ENCODE assay signal across 22 cellular contexts in genomic region chr7:54907981-54908380, GRCh38.
DNase-seq lines count a peak whose midpoint lies in the region; ATAC-seq, FAIRE-seq and TF ChIP-seq lines count a peak whose summit lies in the region.
"Had no signal": no experiment of that assay in that cellular context is flagged by ENCODE, and none has a peak within 500 bp of the region (broad histone marks: within the 10 kb centered on the region; RNA-seq: fewer than 3 reads in every experiment).

No MANE protein-coding gene starts in this region.

- no peak for ATAC-seq in A549
- ATAC-seq in RWPE2 (ENCODE audit: low read depth), result peak; percentile 78
- no peak for ATAC-seq in upper lobe of right lung
- ATAC-seq: GM23338 had no signal

- no peak for TF ChIP-seq RAD21 in A549 (conservative IDR thresholded peaks at IDR 0.05 in 1 of 2, IDR thresholded peaks at IDR 0.05 in 1 of 2)

- H3K4me2 ChIP-seq in A549 (no peak overlapping the region), GM23248 (ENCODE audit: unreplicated experiment) (no peak overlapping the region)
- H3K4me2 ChIP-seq: BLaER1, GM23338 had no signal

- H3K27ac ChIP-seq in A549 (no peak overlapping the region), GM23248 (no peak overlapping the region), RWPE2 (ENCODE audit: poor library complexity, severe bottlenecking) (peak overlapping the region; percentile 41), upper lobe of right lung (no peak overlapping the region)
- H3K27ac ChIP-seq: BLaER1, SK-N-MC had no signal

- TF ChIP-seq CTCF in A549 (IDR thresholded peaks at IDR 0.05), result no peak
- TF ChIP-seq CTCF in RWPE2 (IDR thresholded peaks at IDR 0.05; ENCODE audit: poor library complexity, severe bottlenecking), result no peak
- no peak for TF ChIP-seq CTCF in upper lobe of right lung (IDR thresholded peaks at IDR 0.05)

- H3K79me2 ChIP-seq in GM23248 (ENCODE audit: insufficient read depth), result no peaks in the 10 kb centered on the region

- peaks cover 5% of the 10 kb centered on the region; the same call in 1 of the 3 replicates for H3K9me3 ChIP-seq in A549
- H3K9me3 ChIP-seq in GM23248 (ENCODE audit: low read depth), result no peaks in the 10 kb centered on the region
- no peaks in the 10 kb centered on the region for H3K9me3 ChIP-seq in RWPE2 (ENCODE audit: severe bottlenecking)
- no peaks in the 10 kb centered on the region for H3K9me3 ChIP-seq in upper lobe of right lung
- H3K9me3 ChIP-seq: BLaER1, Caco-2, HAP-1 had no signal

- in situ Hi-C loops in GM23248 (cut with MboI), result no loop called here

- no peak for TF ChIP-seq POLR2A in A549 (IDR thresholded peaks at IDR 0.05; ENCODE audit: low read length)

- H3K9ac ChIP-seq in GM23248, result no peak overlapping the region
- H3K9ac ChIP-seq: BLaER1 had no signal

- no peak for TF ChIP-seq EP300 in A549 (IDR thresholded peaks at IDR 0.05)

- H3K27me3 ChIP-seq in GM23248 (replicated peaks; ENCODE audit: insufficient read depth) (no peaks in the 10 kb centered on the region), RWPE2 (ENCODE audit: insufficient read depth, poor library complexity, severe bottlenecking) (no peaks in the 10 kb centered on the region), upper lobe of right lung (no peaks in the 10 kb centered on the region)
- H3K27me3 ChIP-seq: BLaER1 had no signal

- DNase-seq in A549 (ENCODE audit: low read depth in 1 of 2, low spot score in 1 of 2) (no peak), GM23248 (peak; percentile 31), RWPE2 (ENCODE audit: low spot score) (no peak), iris pigment epithelial cell (ENCODE audit: low read depth) (peak; percentile 5), upper lobe of right lung (no peak), anterior cingulate cortex (lab: John Stamatoyannopoulos, UW) (no peak), NCI-H2081 treated with DMSO at 0.1 percent for 48 hours (lab: John Stamatoyannopoulos, UW) (no peak)
- DNase-seq: Caco-2; CD4-positive, alpha-beta T cell; Karpas-422; NCI-H1694; NCI-H2081; NCI-H2171 treated with DMSO at 0.1 percent for 48 hours; NCI-H446 treated with DMSO at 0.1 percent for 48 hours; NCI-H526 treated with DMSO at 0.1 percent for 48 hours; SHP77 treated with DMSO at 0.1 percent for 48 hours had no signal

- H4K20me1 ChIP-seq in GM23248 (ENCODE audit: insufficient read depth), result no peaks in the 10 kb centered on the region
- H4K20me1 ChIP-seq: BLaER1 had no signal

- H3F3A ChIP-seq in GM23248 (ENCODE audit: insufficient read depth), result peaks cover 23% of the 10 kb centered on the region

- no peak overlapping the region for H3K4me3 ChIP-seq in A549
- no peak overlapping the region for H3K4me3 ChIP-seq in GM23248
- no peak overlapping the region for H3K4me3 ChIP-seq in RWPE2 (ENCODE audit: severe bottlenecking)
- H3K4me3 ChIP-seq in upper lobe of right lung, result no peak overlapping the region
- H3K4me3 ChIP-seq: BLaER1, GM23338, HAP-1, SK-N-MC had no signal

- POLR2A ChIA-PET in A549 (lab: Yijun Ruan, JAX), result no interaction called here

- H3K9me2 ChIP-seq in GM23248 (ENCODE audit: insufficient read depth), result no peaks in the 10 kb centered on the region

- FAIRE-seq in A549 (lab: Jason Lieb, UNC), result peak; percentile 7
- FAIRE-seq: G401.6, GM12892 had no signal

- no peaks in the 10 kb centered on the region for H3K36me3 ChIP-seq in GM23248 (ENCODE audit: low read depth)
- no peaks in the 10 kb centered on the region; the same call in 1 of the 2 replicates for H3K36me3 ChIP-seq in RWPE2 (ENCODE audit: low read depth)
- H3K36me3 ChIP-seq in upper lobe of right lung, result no peaks in the 10 kb centered on the region
- H3K36me3 ChIP-seq: BLaER1, HAP-1 had no signal

- CTCF ChIA-PET in A549 (lab: Yijun Ruan, JAX), result no interaction called here

- intact Hi-C loops in upper lobe of right lung (cut with DNase I), result no loop called here

- no peak overlapping the region for H2AFZ ChIP-seq in GM23248
- H2AFZ ChIP-seq: GM23338 had no signal

- peaks cover 16% of the 10 kb centered on the region; the same call in 2 of the 3 replicates for H3K4me1 ChIP-seq in A549
- peaks cover 27% of the 10 kb centered on the region for H3K4me1 ChIP-seq in GM23248 (ENCODE audit: insufficient read depth)
- peaks cover 18% of the 10 kb centered on the region for H3K4me1 ChIP-seq in RWPE2 (ENCODE audit: insufficient read depth, poor library complexity, severe bottlenecking)
- no peaks in the 10 kb centered on the region for H3K4me1 ChIP-seq in upper lobe of right lung
- H3K4me1 ChIP-seq: BLaER1, Caco-2, HAP-1 had no signal

TF ChIP-seq in A549, 52 proteins besides CTCF, POLR2A, EP300 and RAD21:
- no peak for TF ChIP-seq CBX2 (IDR thresholded peaks at IDR 0.05; ENCODE audit: borderline replicate concordance, low read depth)
- no peak for TF ChIP-seq RCOR1 (IDR thresholded peaks at IDR 0.05; ENCODE audit: low read depth, low read length)
- TF ChIP-seq CHD2 (IDR thresholded peaks at IDR 0.05; ENCODE audit: low read length, partially characterized antibody), result no peak
- TF ChIP-seq USF2 (IDR thresholded peaks at IDR 0.05), result no peak
- TF ChIP-seq TFCP2L1 (CRISPR knock-in tag; IDR thresholded peaks at IDR 0.05), result no peak
- no peak for TF ChIP-seq ZFP36 (IDR thresholded peaks at IDR 0.05; ENCODE audit: borderline replicate concordance, partially characterized antibody)
- TF ChIP-seq MYC (IDR thresholded peaks at IDR 0.05; ENCODE audit: borderline replicate concordance, low read length), result no peak
- no peak for TF ChIP-seq JUN (IDR thresholded peaks at IDR 0.05)
- no peak for TF ChIP-seq HMGXB4 (CRISPR knock-in tag; IDR thresholded peaks at IDR 0.05; ENCODE audit: borderline replicate concordance)
- no peak for TF ChIP-seq SMC3 (IDR thresholded peaks at IDR 0.05)
- TF ChIP-seq JUNB (IDR thresholded peaks at IDR 0.05), result no peak
- no peak for TF ChIP-seq ESRRA (IDR thresholded peaks at IDR 0.05; ENCODE audit: borderline replicate concordance, low read length)
- no peak for TF ChIP-seq NFE2L2 (conservative IDR thresholded peaks at IDR 0.05; ENCODE audit: low read length)
- no peak for TF ChIP-seq ZSCAN20 (CRISPR knock-in tag; IDR thresholded peaks at IDR 0.05)
- no peak for TF ChIP-seq ZC3H11A (IDR thresholded peaks at IDR 0.05)
- no peak for TF ChIP-seq HES2 (IDR thresholded peaks at IDR 0.05)
- TF ChIP-seq NPAS2 (CRISPR knock-in tag; IDR thresholded peaks at IDR 0.05; ENCODE audit: borderline replicate concordance), result no peak
- TF ChIP-seq HOXA7 (CRISPR knock-in tag; IDR thresholded peaks at IDR 0.05), result no peak
- no peak for TF ChIP-seq FOSL2 (IDR thresholded peaks at IDR 0.05)
- no peak for TF ChIP-seq FOSL2 (CRISPR knock-in tag; IDR thresholded peaks at IDR 0.05)

Comparison
In these comparisons a context has a peak if more than half of its experiments do, and no peak if none do; other contexts are left out.
1. DNase-seq: peak in GM23248 (single experiment) and iris pigment epithelial cell (single experiment); none in A549 (0 of 2), RWPE2 (single experiment), upper lobe of right lung (single experiment), anterior cingulate cortex (0 of 58) and NCI-H2081 treated with DMSO at 0.1 percent for 48 hours (single experiment).